1 cellular context compared by ENCODE assay signal in the genomic region with DNA sequence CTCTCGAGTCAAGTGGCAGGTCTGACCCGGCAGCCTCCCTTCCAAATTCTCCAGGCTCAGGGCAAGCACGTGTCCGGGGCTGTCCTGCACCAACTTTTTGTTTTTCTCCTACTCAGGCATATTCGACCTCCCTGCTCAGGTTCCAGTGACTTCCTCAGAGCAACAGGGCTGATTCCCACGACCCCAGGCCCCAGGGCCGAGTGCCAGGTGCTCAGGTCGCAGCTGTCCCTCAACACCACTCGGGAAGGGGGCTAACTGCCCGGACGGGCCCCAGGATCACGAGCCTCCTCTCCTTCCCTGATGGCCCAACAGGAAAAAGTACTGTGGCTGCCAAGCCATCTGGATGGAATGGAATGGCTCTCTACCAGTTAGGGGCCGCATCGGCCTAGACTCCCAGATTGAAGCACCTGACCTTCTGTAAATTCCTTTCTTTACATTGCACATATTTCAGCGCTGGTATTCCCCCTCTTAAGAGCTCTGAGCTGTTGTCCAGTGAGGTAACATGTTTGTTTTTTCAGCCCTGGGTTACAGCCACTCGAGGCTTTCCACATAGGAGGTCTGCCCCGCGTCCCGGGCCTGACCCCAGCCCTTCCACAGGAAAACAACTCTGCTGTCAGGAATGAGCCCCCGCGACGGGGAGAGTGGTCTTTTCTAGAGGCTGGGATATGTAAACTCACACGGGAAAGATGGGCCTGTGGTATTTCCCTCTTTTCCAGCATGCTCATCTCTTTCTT.
TF ChIP-seq lines count a peak whose summit lies in the region.

No MANE protein-coding gene starts in this region.

TF ChIP-seq in IMR-90, 13 proteins besides CTCF, POLR2A, EP300 and RAD21:
- TF ChIP-seq CEBPB (IDR thresholded peaks at IDR 0.05; ENCODE audit: low read depth, low read length) (peak; percentile 37; the same call in 1 of the 2 replicates), SMC3 (IDR thresholded peaks at IDR 0.05; ENCODE audit: low read depth, low read length) (no peak), RCOR1 (IDR thresholded peaks at IDR 0.05; ENCODE audit: insufficient replicate concordance, low read length) (peak; percentile 73), RFX5 (IDR thresholded peaks at IDR 0.05; ENCODE audit: low read depth, low read length) (no peak), MAZ (IDR thresholded peaks at IDR 0.05; ENCODE audit: borderline replicate concordance, low read depth, low read length) (peak; percentile 55; the same call in 1 of the 2 replicates)
- TF ChIP-seq, protein P1, sequence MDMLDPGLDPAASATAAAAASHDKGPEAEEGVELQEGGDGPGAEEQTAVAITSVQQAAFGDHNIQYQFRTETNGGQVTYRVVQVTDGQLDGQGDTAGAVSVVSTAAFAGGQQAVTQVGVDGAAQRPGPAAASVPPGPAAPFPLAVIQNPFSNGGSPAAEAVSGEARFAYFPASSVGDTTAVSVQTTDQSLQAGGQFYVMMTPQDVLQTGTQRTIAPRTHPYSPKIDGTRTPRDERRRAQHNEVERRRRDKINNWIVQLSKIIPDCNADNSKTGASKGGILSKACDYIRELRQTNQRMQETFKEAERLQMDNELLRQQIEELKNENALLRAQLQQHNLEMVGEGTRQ (IDR thresholded peaks at IDR 0.05; ENCODE audit: low read depth, low read length) = peak; percentile 33; the same call in 1 of the 2 replicates
